In genomic region chr11:7520011-7520942, GRCh38 we compare ENCODE assay signal across 10 cellular contexts. TPM values are rescaled to one million over a fixed set of nuclear protein-coding genes. Genes with fewer than 3 reads are reported as not detected.
A peak's percentile ranks its signal among the peaks of the same experiment; 100 is the strongest.
DNase-seq lines count a peak whose midpoint lies in the region; ATAC-seq and TF ChIP-seq lines count a peak whose summit lies in the region.
"Had no signal": no experiment of that assay in that cellular context is flagged by ENCODE, and none has a peak within 500 bp of the region (broad histone marks: within the 10 kb centered on the region; RNA-seq: fewer than 3 reads in every experiment).

No MANE protein-coding gene starts in this region.

- H3K36me3 ChIP-seq in osteoblast (ENCODE audit: insufficient read depth, low read length) (no peaks in the 10 kb centered on the region), left ventricle myocardium inferior (no peaks in the 10 kb centered on the region)

- no peak overlapping the region for H2AFZ ChIP-seq in osteoblast (ENCODE audit: low read length)

- H3K4me2 ChIP-seq in osteoblast (ENCODE audit: insufficient read depth, low read length): no peak overlapping the region

- no peaks in the 10 kb centered on the region for H3K9me3 Mint-ChIP-seq in HFFc6

- H3K4me3 ChIP-seq in osteoblast (ENCODE audit: insufficient read depth, low read length) (no peak overlapping the region), left ventricle myocardium inferior (no peak overlapping the region)

- intact Hi-C loops in left ventricle myocardium inferior (cut with micrococcal nuclease): no loop called here

- no peaks in the 10 kb centered on the region; the same call in 1 of the 2 replicates for H3K4me1 Mint-ChIP-seq in HFFc6 (ENCODE audit: low read depth)

- ATAC-seq in GM18867 (IDR thresholded peaks at IDR 0.05; ENCODE audit: unreplicated experiment) (peak; percentile 55), GM21619 (IDR thresholded peaks at IDR 0.05; ENCODE audit: unreplicated experiment) (peak; percentile 53), HG03571 (IDR thresholded peaks at IDR 0.05; ENCODE audit: unreplicated experiment) (peak; percentile 58)

- H3K27ac ChIP-seq in osteoblast (ENCODE audit: low read depth, low read length) (no peak overlapping the region), left ventricle myocardium inferior (replicated peaks) (no peak overlapping the region)

- H3K4me1 ChIP-seq in osteoblast (ENCODE audit: insufficient read depth, low read length): no peaks in the 10 kb centered on the region
- H3K4me1 ChIP-seq in left ventricle myocardium inferior: peaks cover 29% of the 10 kb centered on the region

- no peaks in the 10 kb centered on the region for H3K36me3 Mint-ChIP-seq in HFFc6 (ENCODE audit: low read depth)

- H3K79me2 ChIP-seq in osteoblast (ENCODE audit: insufficient read depth, low read length): no peaks in the 10 kb centered on the region

- no peak overlapping the region for H3K4me3 Mint-ChIP-seq in HFFc6

- TF ChIP-seq CTCF in osteoblast (IDR thresholded peaks at IDR 0.05; ENCODE audit: extremely low read depth, low read depth, low read length) (no peak), HFFc6 (IDR thresholded peaks at IDR 0.05) (no peak), left ventricle myocardium inferior (IDR thresholded peaks at IDR 0.05; ENCODE audit: borderline replicate concordance) (no peak)

- H3K27me3 ChIP-seq in osteoblast (ENCODE audit: insufficient read depth, low read length) (peaks cover 11% of the 10 kb centered on the region), left ventricle myocardium inferior (ENCODE audit: low read depth) (no peaks in the 10 kb centered on the region)

- no peak overlapping the region for H3K27ac Mint-ChIP-seq in HFFc6

- H3K27me3 Mint-ChIP-seq in HFFc6 (ENCODE audit: insufficient read depth): peaks cover 22% of the 10 kb centered on the region

- no peaks in the 10 kb centered on the region for H4K20me1 ChIP-seq in osteoblast (ENCODE audit: insufficient read depth, low read length)

- no peaks in the 10 kb centered on the region for H3K9me3 ChIP-seq in osteoblast (ENCODE audit: low read depth, low read length)
- H3K9me3 ChIP-seq in left ventricle myocardium inferior (replicated peaks): no peaks in the 10 kb centered on the region

- DNase-seq in osteoblast (ENCODE audit: insufficient read length, low spot score, missing footprints): peak; percentile 56
- no peak for DNase-seq in HFFc6
- DNase-seq in left ventricle myocardium inferior: no peak
- DNase-seq in NCI-H510A treated with DMSO at 0.1 percent for 48 hours (lab: John Stamatoyannopoulos, UW): no peak
- no peak for DNase-seq in NCI-H748 treated with DMSO at 0.1 percent for 48 hours (lab: John Stamatoyannopoulos, UW)
- DNase-seq: H7 had no signal

RNA-seq across cellular contexts. Expression of gene PPFIBP2, which starts 6.5 kb away (rescaled TPM):
- total RNA-seq in osteoblast: 16.8 and 25.0 TPM in 2 replicates
- total RNA-seq in HFFc6 (2021; fragmentation: NEBNext Ultra II Directional; extraction: Animal tissue kit (Norgen Biotek cat#: 25700)): 1 to 10 TPM; 6.0 to 8.5 (median 7.3) TPM
- total RNA-seq in left ventricle myocardium inferior: 19.2 TPM

RNA-seq across cellular contexts. Expression of gene OLFML1, which starts 35.0 kb away (rescaled TPM):
- total RNA-seq in osteoblast (20.3 and 33.0 TPM in 2 replicates), left ventricle myocardium inferior (7.3 TPM)
- under 1 TPM in 3 of 6 experiments, not detected in 3; 0.20 to 0.43 (median 0.25) TPM for total RNA-seq in HFFc6 (2021; fragmentation: NEBNext Ultra II Directional; extraction: Animal tissue kit (Norgen Biotek cat#: 25700))
- total RNA-seq: pulmonary artery endothelial cell had no signal
